In genomic region chr4:77349361-77349760, GRCh38 we compare ENCODE assay signal across 28 cellular contexts.
"Had no signal": no experiment of that assay in that cellular context is flagged by ENCODE, and none has a peak within 500 bp of the region (broad histone marks: within the 10 kb centered on the region; RNA-seq: fewer than 3 reads in every experiment).

No MANE protein-coding gene starts in this region.

- FAIRE-seq: endometrium, islet of Langerhans had no signal

- ATAC-seq: activated CD8-positive, alpha-beta memory T cell treated with anti-CD3 and anti-CD28 coated beads, Interleukin-2, amount 10 ng/mL, durations not matched to agents 7 days and 5 days; activated CD8-positive, alpha-beta T cell treated with anti-CD3 and anti-CD28 coated beads, Interleukin-2, amount 10 ng/mL, durations not matched to agents 7 days and 5 days; activated naive CD4-positive, alpha-beta T cell treated with anti-CD3 and anti-CD28 coated beads, Interleukin-2, amount 50 U/mL, for 72 hours; gastrocnemius medialis; left lung; lower lobe of right lung; natural killer cell; right cardiac atrium had no signal

- H3K27ac Mint-ChIP-seq: activated CD8-positive, alpha-beta memory T cell treated with anti-CD3 and anti-CD28 coated beads, Interleukin-2, amount 10 ng/mL, durations not matched to agents 7 days and 5 days; activated CD8-positive, alpha-beta T cell treated with anti-CD3 and anti-CD28 coated beads, Interleukin-2, amount 10 ng/mL, durations not matched to agents 7 days and 5 days; activated naive CD4-positive, alpha-beta T cell treated with anti-CD3 and anti-CD28 coated beads, Interleukin-2, amount 50 U/mL, for 72 hours; natural killer cell; neural progenitor cell; T-helper 1 cell treated with Interleukin-12 subunit alpha and Interleukin-12 subunit beta and Interleukin-4 antibody, amounts not matched to agents 30 μg/mL and 1 μg/mL, for 36 hours had no signal

- H3K36me3 ChIP-seq: colonic mucosa, gastrocnemius medialis, left lung, lower lobe of right lung, neural progenitor cell, suprapubic skin, tibial nerve had no signal

- DNase-seq: activated CD4-positive, alpha-beta T cell treated with anti-CD3 and anti-CD28 coated beads for 1 hour; activated CD4-positive, alpha-beta T cell treated with anti-CD3 and anti-CD28 coated beads, Interleukin-2, amount 50 U/mL, for 1 hour; activated CD8-positive, alpha-beta memory T cell treated with anti-CD3 and anti-CD28 coated beads, Interleukin-2, amount 10 ng/mL, durations not matched to agents 7 days and 5 days; activated CD8-positive, alpha-beta T cell treated with anti-CD3 and anti-CD28 coated beads, Interleukin-2, amount 10 ng/mL, durations not matched to agents 7 days and 5 days; activated naive CD4-positive, alpha-beta T cell; activated T-cell treated with anti-CD3 and anti-CD28 coated beads, Interleukin-2, amount 50 U/mL, for 48 hours; cerebellar nuclear complex; colonic mucosa; effector CD8-positive, alpha-beta T cell; gastrocnemius medialis; glutamatergic neuron; left lung; lower lobe of right lung; mesendoderm; natural killer cell; occipital lobe; right cardiac atrium; stimulated activated CD4-positive, alpha-beta T cell treated with anti-CD3 and anti-CD28 coated beads, Interleukin-15, amount 100 ng/mL, for 24 hours; stimulated activated CD4-positive, alpha-beta T cell treated with anti-CD3 and anti-CD28 coated beads, Interleukin-2, amount 100 ng/mL, for 24 hours; stimulated activated naive CD4-positive, alpha-beta T cell; T1000 had no signal

- H3K9me3 ChIP-seq: colonic mucosa, gastrocnemius medialis, left lung, lower lobe of right lung, suprapubic skin, tibial nerve had no signal

- H3K36me3 Mint-ChIP-seq: activated CD8-positive, alpha-beta memory T cell treated with anti-CD3 and anti-CD28 coated beads, Interleukin-2, amount 10 ng/mL, durations not matched to agents 7 days and 5 days; activated naive CD4-positive, alpha-beta T cell treated with anti-CD3 and anti-CD28 coated beads, Interleukin-2, amount 50 U/mL, for 72 hours; natural killer cell; neural progenitor cell had no signal

- H3K4me3 Mint-ChIP-seq: activated CD8-positive, alpha-beta memory T cell treated with anti-CD3 and anti-CD28 coated beads, Interleukin-2, amount 10 ng/mL, durations not matched to agents 7 days and 5 days; activated CD8-positive, alpha-beta T cell treated with anti-CD3 and anti-CD28 coated beads, Interleukin-2, amount 10 ng/mL, durations not matched to agents 7 days and 5 days; natural killer cell; neural progenitor cell; T-helper 1 cell treated with Interleukin-12 subunit alpha and Interleukin-12 subunit beta and Interleukin-4 antibody, amounts not matched to agents 30 μg/mL and 1 μg/mL, for 36 hours had no signal

- H3K27ac ChIP-seq: colonic mucosa, gastrocnemius medialis, left lung, lower lobe of right lung, neural progenitor cell, suprapubic skin, tibial nerve had no signal

- H3K9me3 Mint-ChIP-seq: activated naive CD4-positive, alpha-beta T cell treated with anti-CD3 and anti-CD28 coated beads, Interleukin-2, amount 50 U/mL, for 72 hours; natural killer cell; neural progenitor cell; T-helper 1 cell treated with Interleukin-12 subunit alpha and Interleukin-12 subunit beta and Interleukin-4 antibody, amounts not matched to agents 30 μg/mL and 1 μg/mL, for 36 hours had no signal

- H3K27me3 ChIP-seq: colonic mucosa, gastrocnemius medialis, left lung, neural progenitor cell, suprapubic skin, tibial nerve had no signal

- H3K4me1 ChIP-seq: colonic mucosa, gastrocnemius medialis, left lung, lower lobe of right lung, neural progenitor cell, suprapubic skin, tibial nerve had no signal

- H3K4me1 Mint-ChIP-seq: activated CD8-positive, alpha-beta memory T cell treated with anti-CD3 and anti-CD28 coated beads, Interleukin-2, amount 10 ng/mL, durations not matched to agents 7 days and 5 days; natural killer cell; neural progenitor cell had no signal

- H3K4me3 ChIP-seq: colonic mucosa, gastrocnemius medialis, left lung, lower lobe of right lung, neural progenitor cell, suprapubic skin, tibial nerve had no signal
